In genomic region chr11:64304032-64304315, GRCh38 we compare ENCODE assay signal across 8 cellular contexts. TPM values are rescaled to one million over a fixed set of nuclear protein-coding genes. Genes with fewer than 3 reads are reported as not detected.
DNase-seq lines count a peak whose midpoint lies in the region; ATAC-seq and TF ChIP-seq lines count a peak whose summit lies in the region.

No MANE protein-coding gene starts in this region.

- 0 out of 2 replicates have a peak, but pooled peaks cover 3% of the 10 kb centered on the region for H3F3A ChIP-seq in Loucy (ENCODE audit: low read depth)

- POLR2A ChIA-PET in BJ (lab: Charles Lee) = interaction anchor here (0.6 kb wide), 1 partner anchor 51 kb away, joined by 3 read pairs; no protein-coding TSS in a partner anchor

- no peak for ATAC-seq in natural killer cell treated with Interleukin-12 subunit alpha and Interleukin-12 subunit beta and Interleukin-15 and Interleukin-18, amount 100 ng/mL, for 72 hours
- ATAC-seq in HG03457 (IDR thresholded peaks at IDR 0.05; ENCODE audit: unreplicated experiment) (no peak), GM18858 (IDR thresholded peaks at IDR 0.05; ENCODE audit: unreplicated experiment) (no peak), GM19467 (IDR thresholded peaks at IDR 0.05; ENCODE audit: unreplicated experiment) (no peak)

- TF ChIP-seq CTCF in BJ (IDR thresholded peaks at IDR 0.05; ENCODE audit: insufficient read depth, low read depth, low read length) = no peak
- TF ChIP-seq CTCF in Loucy (conservative IDR thresholded peaks at IDR 0.05; ENCODE audit: low read length) = no peak
- TF ChIP-seq CTCF in ascending aorta (IDR thresholded peaks at IDR 0.05) = no peak

- peak overlapping the region; percentile 91 for H3K9ac ChIP-seq in Loucy (ENCODE audit: low read depth, low read length, poor library complexity, severe bottlenecking)

- H3K4me2 ChIP-seq in Loucy (ENCODE audit: low read depth, low read length, poor library complexity, severe bottlenecking) = peak overlapping the region; percentile 85

- H3K36me3 Mint-ChIP-seq in dendritic cell treated with granulocyte-macrophage colony-stimulating factor and Interleukin-4, amounts not matched to agents 40 ng/mL and 50 ng/mL, for 4 days (ENCODE audit: low read depth) = peaks cover 38% of the 10 kb centered on the region
- H3K36me3 Mint-ChIP-seq in natural killer cell treated with Interleukin-12 subunit alpha and Interleukin-12 subunit beta and Interleukin-15 and Interleukin-18, amount 100 ng/mL, for 72 hours = peaks cover 5% of the 10 kb centered on the region

- H3K27ac ChIP-seq in ascending aorta = peak overlapping the region in 1 of 2 donors; percentile 86

- intact Hi-C loops in dendritic cell treated with granulocyte-macrophage colony-stimulating factor and Interleukin-4, amounts not matched to agents 40 ng/mL and 50 ng/mL, for 4 days (cut with micrococcal nuclease) = loop anchor here (1.0 to 5.0 kb wide), 3 partner anchors 19 to 100 kb away; partner anchors contain the start of genes BAD, GPR137 and PLCB3
- intact Hi-C loops in ascending aorta (cut with DNase I) = loop anchor here (1.0 to 5.0 kb wide), 5 partner anchors 53 to 100 kb away; partner anchors contain the start of genes FKBP2, NUDT22, PLCB3 and RPS6KA4

- H2AFZ ChIP-seq in Loucy (ENCODE audit: low read length) = no peak overlapping the region

- DNase-seq in BJ (ENCODE audit: low read depth) (no peak), ascending aorta (ENCODE audit: low spot score in 2 of 2) (no peak)
- DNase-seq in natural killer cell treated with Interleukin-12 subunit alpha and Interleukin-12 subunit beta and Interleukin-15 and Interleukin-18, amount 100 ng/mL, for 72 hours (ENCODE audit: low spot score) = no peak

- H3K9me3 Mint-ChIP-seq in dendritic cell treated with granulocyte-macrophage colony-stimulating factor and Interleukin-4, amounts not matched to agents 40 ng/mL and 50 ng/mL, for 4 days = no peaks in the 10 kb centered on the region
- H3K9me3 Mint-ChIP-seq in natural killer cell treated with Interleukin-12 subunit alpha and Interleukin-12 subunit beta and Interleukin-15 and Interleukin-18, amount 100 ng/mL, for 72 hours = no peaks in the 10 kb centered on the region

- H3K9me3 ChIP-seq in Loucy (ENCODE audit: insufficient read depth, low read depth, low read length) (no peaks in the 10 kb centered on the region), ascending aorta (no peaks in the 10 kb centered on the region)

- peaks cover 19% of the 10 kb centered on the region for H4K20me1 ChIP-seq in Loucy (ENCODE audit: insufficient read depth, low read length, poor library complexity, severe bottlenecking)

- peak overlapping the region; percentile 100 for H3K27ac Mint-ChIP-seq in dendritic cell treated with granulocyte-macrophage colony-stimulating factor and Interleukin-4, amounts not matched to agents 40 ng/mL and 50 ng/mL, for 4 days
- peak overlapping the region; percentile 88 to 93 for H3K27ac Mint-ChIP-seq in natural killer cell treated with Interleukin-12 subunit alpha and Interleukin-12 subunit beta and Interleukin-15 and Interleukin-18, amount 100 ng/mL, for 72 hours

- H3K4me1 Mint-ChIP-seq in dendritic cell treated with granulocyte-macrophage colony-stimulating factor and Interleukin-4, amounts not matched to agents 40 ng/mL and 50 ng/mL, for 4 days (ENCODE audit: low read depth) = peaks cover 59% of the 10 kb centered on the region
- peaks cover 27 to 35% of the 10 kb centered on the region in 2 donors for H3K4me1 Mint-ChIP-seq in natural killer cell treated with Interleukin-12 subunit alpha and Interleukin-12 subunit beta and Interleukin-15 and Interleukin-18, amount 100 ng/mL, for 72 hours (ENCODE audit: low read depth in 2 of 2)

- peaks cover 24% of the 10 kb centered on the region for H3K4me1 ChIP-seq in Loucy (ENCODE audit: insufficient read depth, low read length, poor library complexity, severe bottlenecking)
- H3K4me1 ChIP-seq in ascending aorta = peaks cover 14 to 23% of the 10 kb centered on the region in 2 donors

- no peaks in the 10 kb centered on the region for H3K9me2 ChIP-seq in Loucy (replicated peaks; ENCODE audit: low read depth, low read length)

- peaks cover 25% of the 10 kb centered on the region for H3K79me2 ChIP-seq in Loucy (ENCODE audit: insufficient read depth, low read length)

- H3K36me3 ChIP-seq in BJ (ENCODE audit: control insufficient read depth, insufficient read depth, low read length) (no peaks in the 10 kb centered on the region), Loucy (ENCODE audit: insufficient read depth, low read length) (no peaks in the 10 kb centered on the region), ascending aorta (no peaks in the 10 kb centered on the region)

- H3K4me3 ChIP-seq in BJ (ENCODE audit: low read depth, low read length) (peak overlapping the region; percentile 66), Loucy (ENCODE audit: low read length, poor library complexity, severe bottlenecking) (peak overlapping the region; percentile 82), ascending aorta (peak overlapping the region in 1 of 2 donors; percentile 73)

- H3K27me3 ChIP-seq in BJ (ENCODE audit: control insufficient read depth, insufficient read depth, low read length) (peaks cover 9% of the 10 kb centered on the region; the same call in 1 of the 2 replicates), Loucy (ENCODE audit: insufficient read depth, low read length, poor library complexity, severe bottlenecking) (peaks cover 5% of the 10 kb centered on the region), ascending aorta (no peaks in the 10 kb centered on the region)

- peaks cover 32% of the 10 kb centered on the region for H3K27me3 Mint-ChIP-seq in dendritic cell treated with granulocyte-macrophage colony-stimulating factor and Interleukin-4, amounts not matched to agents 40 ng/mL and 50 ng/mL, for 4 days
- H3K27me3 Mint-ChIP-seq in natural killer cell treated with Interleukin-12 subunit alpha and Interleukin-12 subunit beta and Interleukin-15 and Interleukin-18, amount 100 ng/mL, for 72 hours = peaks cover 10 to 15% of the 10 kb centered on the region in 2 donors

- H3K4me3 Mint-ChIP-seq in dendritic cell treated with granulocyte-macrophage colony-stimulating factor and Interleukin-4, amounts not matched to agents 40 ng/mL and 50 ng/mL, for 4 days = peak overlapping the region; percentile 99
- peak overlapping the region; percentile 96 for H3K4me3 Mint-ChIP-seq in natural killer cell treated with Interleukin-12 subunit alpha and Interleukin-12 subunit beta and Interleukin-15 and Interleukin-18, amount 100 ng/mL, for 72 hours

- CTCF ChIA-PET in BJ (lab: Yijun Ruan, JAX) = interaction anchor here (0.7 to 5.5 kb wide), 25 partner anchors 11 to 340 kb away, joined by 3 to 229 read pairs (median 6); partner anchors contain the start of genes BAD, FERMT3, GPR137 and KCNK4

RNA-seq across cellular contexts. Expression of gene ESRRA, which starts 1.4 kb away (rescaled TPM):
- polyA plus RNA-seq in BJ (2011; rRNA removed) = 8.9 and 17.4 TPM in 2 replicates
- polyA minus RNA-seq in BJ (2011; rRNA and poly(A)+ RNA removed) = 8.5 and 11.2 TPM in 2 replicates
- total RNA-seq in natural killer cell treated with Interleukin-12 subunit alpha and Interleukin-12 subunit beta and Interleukin-15 and Interleukin-18, amount 100 ng/mL, for 72 hours = 100 to 1,000 TPM in 1 of 2 donors, 10 to 100 TPM in 1; 67.2 to 116 TPM
- total RNA-seq in ascending aorta = 53.4 TPM

RNA-seq across cellular contexts. Expression of gene CATSPERZ, which starts 3.8 kb away (rescaled TPM):
- polyA plus RNA-seq in BJ (2011; rRNA removed) = not detected in 2 replicates
- not detected in 2 replicates for polyA minus RNA-seq in BJ (2011; rRNA and poly(A)+ RNA removed)
- total RNA-seq in natural killer cell treated with Interleukin-12 subunit alpha and Interleukin-12 subunit beta and Interleukin-15 and Interleukin-18, amount 100 ng/mL, for 72 hours = not detected
- total RNA-seq in ascending aorta = not detected

RNA-seq across cellular contexts. Expression of gene KCNK4, which starts 12.9 kb away (rescaled TPM):
- 0.05 TPM in 1 of 2 replicates, not detected in the other for polyA plus RNA-seq in BJ (2011; rRNA removed)
- not detected in 2 replicates for polyA minus RNA-seq in BJ (2011; rRNA and poly(A)+ RNA removed)
- total RNA-seq in natural killer cell treated with Interleukin-12 subunit alpha and Interleukin-12 subunit beta and Interleukin-15 and Interleukin-18, amount 100 ng/mL, for 72 hours = not detected
- not detected for total RNA-seq in ascending aorta

RNA-seq across cellular contexts. Expression of gene TRMT112, which starts 13.4 kb away (rescaled TPM):
- 154 and 189 TPM in 2 replicates for polyA plus RNA-seq in BJ (2011; rRNA removed)
- 37.3 and 47.2 TPM in 2 replicates for polyA minus RNA-seq in BJ (2011; rRNA and poly(A)+ RNA removed)
- 100 to 1,000 TPM; 171 to 203 TPM for total RNA-seq in natural killer cell treated with Interleukin-12 subunit alpha and Interleukin-12 subunit beta and Interleukin-15 and Interleukin-18, amount 100 ng/mL, for 72 hours
- 384 TPM for total RNA-seq in ascending aorta

RNA-seq across cellular contexts. Expression of gene PRDX5, which starts 13.9 kb away (rescaled TPM):
- 398 and 468 TPM in 2 replicates for polyA plus RNA-seq in BJ (2011; rRNA removed)
- 62.2 and 102 TPM in 2 replicates for polyA minus RNA-seq in BJ (2011; rRNA and poly(A)+ RNA removed)
- 100 to 1,000 TPM in 1 of 2 donors, 10 to 100 TPM in 1; 83.5 to 116 TPM for total RNA-seq in natural killer cell treated with Interleukin-12 subunit alpha and Interleukin-12 subunit beta and Interleukin-15 and Interleukin-18, amount 100 ng/mL, for 72 hours
- total RNA-seq in ascending aorta = 153 TPM
